Comparison of ENCODE assay signal across 10 cellular contexts in genomic region chrX:56803849-56804681, GRCh38.
DNase-seq lines count a peak whose midpoint lies in the region; ATAC-seq, FAIRE-seq and TF ChIP-seq lines count a peak whose summit lies in the region.
"Had no signal": no experiment of that assay in that cellular context is flagged by ENCODE, and none has a peak within 500 bp of the region (broad histone marks: within the 10 kb centered on the region; RNA-seq: fewer than 3 reads in every experiment).

No MANE protein-coding gene starts in this region.

- H4K20me1 ChIP-seq in HepG2 (ENCODE audit: insufficient read depth, low read length) = no peaks in the 10 kb centered on the region

- no peak for TF ChIP-seq CTCF in HepG2 (CRISPR knock-in tag; IDR thresholded peaks at IDR 0.05)
- TF ChIP-seq CTCF in right lobe of liver (IDR thresholded peaks at IDR 0.05) = no peak
- no peak for TF ChIP-seq CTCF in brain (conservative IDR thresholded peaks at IDR 0.05)
- peak in 1 of 3 experiments; percentile 11 for TF ChIP-seq CTCF in vagina (IDR thresholded peaks at IDR 0.05)

- H3K9me3 ChIP-seq in HepG2 (ENCODE audit: low read length) (no peaks in the 10 kb centered on the region), right lobe of liver (no peaks in the 10 kb centered on the region), vagina (no peaks in the 10 kb centered on the region)
- H3K9me3 ChIP-seq: body of pancreas, Caco-2 had no signal

- DNase-seq in HepG2 (ENCODE audit: low spot score) (no peak), right lobe of liver (no peak), myocyte (ENCODE audit: low read depth) (peak; percentile 68), vagina (ENCODE audit: extremely low spot score in 2 of 2) (peak; percentile 82 to 90), GDM1 (lab: John Stamatoyannopoulos, UW) (no peak)

- peak overlapping the region; percentile 73 for H3K4me2 ChIP-seq in HepG2 (ENCODE audit: low read depth, low read length)

- peaks cover 56% of the 10 kb centered on the region for H3K36me3 Mint-ChIP-seq in brain

- peaks cover 14% of the 10 kb centered on the region for H3K4me1 Mint-ChIP-seq in brain

- TF ChIP-seq POLR2A in HepG2 (IDR thresholded peaks at IDR 0.05; ENCODE audit: insufficient read depth in 1 of 2, low read depth in 2 of 2, low read length in 2 of 2) (no peak), right lobe of liver (IDR thresholded peaks at IDR 0.05) (no peak), vagina (IDR thresholded peaks at IDR 0.05) (no peak)

- peak overlapping the region; percentile 72 for H2AFZ ChIP-seq in HepG2 (ENCODE audit: low read length)

- no peaks in the 10 kb centered on the region for H3K36me3 ChIP-seq in HepG2 (replicated peaks in 1 of 2; ENCODE audit: control insufficient read depth in 1 of 2, insufficient read depth in 2 of 2, low read length in 2 of 2)
- no peaks in the 10 kb centered on the region for H3K36me3 ChIP-seq in right lobe of liver
- no peaks in the 10 kb centered on the region for H3K36me3 ChIP-seq in vagina

- H3K27me3 Mint-ChIP-seq in brain = no peaks in the 10 kb centered on the region

- H3K9me3 Mint-ChIP-seq in brain = peaks cover 7 to 34% (median 14%) of the 10 kb centered on the region in 5 experiments

- POLR2A ChIA-PET in HepG2 (lab: Yijun Ruan, JAX) = no interaction called here

- H3K27ac ChIP-seq in HepG2 (ENCODE audit: extremely low read length, insufficient read depth, low read length) (no peak overlapping the region), right lobe of liver (no peak overlapping the region), vagina (peak overlapping the region; percentile 83)

- H3K27me3 ChIP-seq in HepG2 (ENCODE audit: control insufficient read depth in 1 of 2, insufficient read depth in 2 of 2, low read length in 2 of 2) (no peaks in the 10 kb centered on the region), right lobe of liver (no peaks in the 10 kb centered on the region), vagina (no peaks in the 10 kb centered on the region)
- H3K27me3 ChIP-seq: body of pancreas had no signal

- CTCF ChIA-PET in HepG2 (lab: Yijun Ruan, JAX; ENCODE audit: low intra/inter-chr PET ratio, low total read pairs) = interaction anchor here (1.8 kb wide), 1 partner anchor 174 kb away, joined by 12 read pairs; no protein-coding TSS in a partner anchor

- intact Hi-C loops in HepG2 (cut with micrococcal nuclease; ENCODE audit: unreplicated experiment) (loop anchor here (1.0 to 5.0 kb wide), 3 partner anchors 174 to 1223 kb away; no protein-coding TSS in a partner anchor), right lobe of liver (cut with DNase I) (no loop called here), vagina (cut with DNase I) (no loop called here)

- no peak overlapping the region for H3K4me3 Mint-ChIP-seq in brain

- H3K9ac ChIP-seq in HepG2 (ENCODE audit: insufficient read depth, low read depth, low read length) = no peak overlapping the region

- H3K4me3 ChIP-seq in HepG2 (replicated peaks in 1 of 3; ENCODE audit: insufficient read depth in 1 of 3, low read depth in 2 of 3, low read length in 3 of 3) = no peak overlapping the region
- no peak overlapping the region for H3K4me3 ChIP-seq in right lobe of liver
- peak overlapping the region; percentile 54 to 57 for H3K4me3 ChIP-seq in vagina

- H3K4me1 ChIP-seq in HepG2 (ENCODE audit: insufficient read depth, low read length) (no peaks in the 10 kb centered on the region), right lobe of liver (no peaks in the 10 kb centered on the region), vagina (peaks cover 22% of the 10 kb centered on the region)
- H3K4me1 ChIP-seq: body of pancreas, Caco-2 had no signal

- ATAC-seq in HepG2 (peak; percentile 37), right lobe of liver (no peak), GM21786 (IDR thresholded peaks at IDR 0.05; ENCODE audit: unreplicated experiment) (no peak), HG03521 (IDR thresholded peaks at IDR 0.05; ENCODE audit: unreplicated experiment) (no peak)
- ATAC-seq: body of pancreas had no signal

- peak overlapping the region; percentile 46 to 91 (median 83) for H3K27ac Mint-ChIP-seq in brain

- TF ChIP-seq RAD21 in HepG2 (CRISPR knock-in tag; IDR thresholded peaks at IDR 0.05) = no peak

- no peaks in the 10 kb centered on the region for H3K79me2 ChIP-seq in HepG2 (ENCODE audit: insufficient read depth, low read length)

- no peak for FAIRE-seq in HepG2 (lab: Jason Lieb, UNC)

- no peak for TF ChIP-seq EP300 in HepG2 (IDR thresholded peaks at IDR 0.05; ENCODE audit: low read depth in 2 of 2, low read length in 2 of 2)
- TF ChIP-seq EP300 in HepG2 (CRISPR knock-in tag; IDR thresholded peaks at IDR 0.05; ENCODE audit: borderline replicate concordance) = no peak

- 46% methylated on average over 4 of the region's 11 CpGs for WGBS in HepG2 (ENCODE audit: low lambda C conversion rate)
- 45% methylated on average over 4 of the region's 11 CpGs for WGBS in right lobe of liver (ENCODE audit: insufficient coverage, low coverage, low lambda C conversion rate, missing lambda C conversion rate)

- in situ Hi-C loops in HepG2 (cut with HindIII; ENCODE audit: extremely low pct_ligation_motif_present, low pct_unique_long_range_greater_than_20kb) = loop anchor here (25.0 kb wide), 1 partner anchor 183 kb away; the partner anchor contains the start of gene SPIN3

- BruUV-seq in HepG2 (replicated peaks; lab: Mats Ljungman, UMichigan) = no TSS peak

TF ChIP-seq in HepG2, 621 proteins besides CTCF, POLR2A, EP300 and RAD21:
- TF ChIP-seq PREB (CRISPR knock-in tag; IDR thresholded peaks at IDR 0.05) = no peak
- no peak for TF ChIP-seq ERF (CRISPR knock-in tag; IDR thresholded peaks at IDR 0.05)
- TF ChIP-seq MAZ (IDR thresholded peaks at IDR 0.05; ENCODE audit: borderline replicate concordance, low read depth, low read length) = no peak
- no peak for TF ChIP-seq MAZ (CRISPR knock-in tag; IDR thresholded peaks at IDR 0.05; ENCODE audit: low read depth)
- no peak for TF ChIP-seq ATF7 (IDR thresholded peaks at IDR 0.05)
- no peak for TF ChIP-seq ATF7 (CRISPR knock-in tag; IDR thresholded peaks at IDR 0.05)
- no peak for TF ChIP-seq ZNF234 (CRISPR knock-in tag; conservative IDR thresholded peaks at IDR 0.05)
- no peak for TF ChIP-seq MLXIP (CRISPR knock-in tag; IDR thresholded peaks at IDR 0.05; ENCODE audit: borderline replicate concordance)
- TF ChIP-seq REL (CRISPR knock-in tag; conservative IDR thresholded peaks at IDR 0.05) = no peak
- no peak for TF ChIP-seq ATRX (CRISPR knock-in tag; IDR thresholded peaks at IDR 0.05; ENCODE audit: borderline replicate concordance)
- no peak for TF ChIP-seq ZNF496 (CRISPR knock-in tag; IDR thresholded peaks at IDR 0.05; ENCODE audit: insufficient replicate concordance)
- no peak for TF ChIP-seq ZSCAN20 (CRISPR knock-in tag; IDR thresholded peaks at IDR 0.05; ENCODE audit: borderline replicate concordance)
TF ChIP-seq in HepG2: peak in this region for 0.

Comparison
In these comparisons a context has a peak if more than half of its experiments do, and no peak if none do; other contexts are left out.
1. DNase-seq: peak in myocyte (single experiment) and vagina (2 of 2); none in HepG2 (single experiment), right lobe of liver (0 of 3) and GDM1 (single experiment).
2. H3K4me3 ChIP-seq: peak in vagina (2 of 2); none in HepG2 (0 of 3) and right lobe of liver (0 of 3).